In the genomic region with DNA sequence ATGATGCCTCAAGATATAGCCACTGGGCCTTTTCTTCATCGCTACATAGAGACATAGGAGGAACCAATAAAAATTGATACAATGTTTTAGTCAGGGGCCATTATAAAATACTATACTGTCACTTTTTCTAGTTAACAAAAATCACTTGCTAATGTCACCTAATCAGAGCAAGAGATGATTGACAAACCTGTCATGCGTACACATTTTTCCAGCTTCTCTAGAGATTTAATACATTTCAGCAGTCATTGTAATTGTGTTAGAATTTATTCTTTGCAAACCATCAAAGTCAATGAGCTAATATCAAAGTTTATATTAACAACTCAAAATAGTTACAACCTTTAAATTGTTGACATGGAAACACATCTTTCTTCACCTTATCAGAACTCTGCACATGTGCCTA, we compare ENCODE assay signal across 7 cellular contexts.
"Had no signal": no experiment of that assay in that cellular context is flagged by ENCODE, and none has a peak within 500 bp of the region (broad histone marks: within the 10 kb centered on the region; RNA-seq: fewer than 3 reads in every experiment).

No MANE protein-coding gene starts in this region.

- H3K27ac ChIP-seq: HL-60 had no signal

- DNase-seq: IMR-90, KBM-7, KG1 had no signal

- ATAC-seq: HepG2, K562 had no signal

- FAIRE-seq: HepG2, HTR-8/SVneo, K562 had no signal

- H3K4me3 ChIP-seq: K562 had no signal
